8 cellular contexts compared by ENCODE assay signal in the genomic region with DNA sequence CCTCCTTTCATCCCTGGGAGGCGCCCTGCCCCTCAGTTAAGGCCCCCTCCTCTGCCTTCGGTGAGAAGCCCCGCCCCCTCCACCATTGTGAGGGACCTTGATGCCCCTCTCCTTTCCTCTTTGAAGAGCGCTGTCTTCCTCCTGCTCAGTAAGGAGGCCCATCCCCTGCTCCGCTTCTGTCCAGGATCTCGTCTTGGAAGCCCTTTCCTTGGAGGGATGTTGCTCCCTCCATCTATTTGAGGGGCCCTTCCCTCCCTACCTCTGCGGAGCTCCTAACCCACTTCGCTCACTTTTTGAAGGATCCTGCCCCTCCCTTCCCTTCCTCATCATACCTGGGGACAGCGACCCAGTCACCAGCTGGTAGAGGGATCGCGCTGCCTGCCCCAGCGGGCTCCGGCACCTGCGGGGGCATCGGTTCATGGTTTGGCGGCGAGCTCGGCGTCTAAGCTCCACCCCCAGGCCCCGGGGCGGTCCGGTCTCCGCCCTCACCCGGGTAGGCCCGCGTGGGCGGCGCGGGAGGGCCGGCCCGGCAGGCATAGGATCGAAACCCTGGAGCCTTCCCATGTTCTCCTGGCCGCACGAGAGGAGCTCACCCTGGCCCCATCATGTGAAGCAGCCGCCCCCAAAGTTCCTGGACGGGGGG. TPM values are rescaled to one million over a fixed set of nuclear protein-coding genes. Genes with fewer than 3 reads are reported as not detected.
A peak's percentile ranks its signal among the peaks of the same experiment; 100 is the strongest.
DNase-seq lines count a peak whose midpoint lies in the region; ATAC-seq lines count a peak whose summit lies in the region.

No MANE protein-coding gene starts in this region.

- peak overlapping the region; percentile 50 for H3K9ac ChIP-seq in mesenchymal stem cell (ENCODE audit: low read length)

- peak; percentile 24 for ATAC-seq in stimulated activated naive CD8-positive, alpha-beta T cell treated with anti-CD3 and anti-CD28 coated beads, Interleukin-15, Interleukin-2, amounts not matched to agents 100 U/mL and 50 U/mL, for 24 hours
- no peak for ATAC-seq in HG02852 (IDR thresholded peaks at IDR 0.05; ENCODE audit: unreplicated experiment)

- peaks cover 0 to 6% of the 10 kb centered on the region in 2 experiments for H3K36me3 ChIP-seq in mesenchymal stem cell (ENCODE audit: control insufficient read depth in 1 of 2, insufficient read depth in 2 of 2, low read depth in 1 of 2, low read length in 2 of 2)

- H3K4me2 ChIP-seq in mesenchymal stem cell (ENCODE audit: low read length, poor library complexity, severe bottlenecking) = peak overlapping the region; percentile 91

- H3K14ac ChIP-seq in mesenchymal stem cell (ENCODE audit: low read length in 2 of 2) = no peak overlapping the region

- H3K27ac ChIP-seq in mesenchymal stem cell (ENCODE audit: low read length, poor library complexity, severe bottlenecking) = no peak overlapping the region

- H3K79me1 ChIP-seq in mesenchymal stem cell (replicated peaks; ENCODE audit: low read length, poor library complexity, severe bottlenecking) = peaks cover 14% of the 10 kb centered on the region

- peak; percentile 79 for DNase-seq in CD1c-positive myeloid dendritic cell (ENCODE audit: extremely low spot score)
- peak in 60 of 76 experiments; percentile 6 to 77 (median 55) for DNase-seq in HUDEP-2 (lab: John Stamatoyannopoulos, UW; ENCODE audit: unreplicated experiment in 76 of 76)
- DNase-seq in activated CD4-positive, alpha-beta T cell treated with anti-CD3 and anti-CD28 coated beads, Interleukin-2, amount 50 U/mL, for 48 hours = peak; percentile 67 to 69
- DNase-seq in effector CD8-positive, alpha-beta T cell (lab: John Stamatoyannopoulos, UW) = peak; percentile 45
- DNase-seq in mesenchymal stem cell = peak; percentile 32
- DNase-seq in stimulated activated naive CD8-positive, alpha-beta T cell treated with anti-CD3 and anti-CD28 coated beads, Interleukin-15, Interleukin-2, amounts not matched to agents 100 U/mL and 50 U/mL, for 24 hours = peak; percentile 74
- no peak for DNase-seq in putamen (ENCODE audit: low spot score)

- H3K4me1 ChIP-seq in mesenchymal stem cell (ENCODE audit: control insufficient read depth, insufficient read depth, low read depth, low read length) = peaks cover 27% of the 10 kb centered on the region

- no peak overlapping the region for H2BK5ac ChIP-seq in mesenchymal stem cell (ENCODE audit: low read depth, low read length, poor library complexity, severe bottlenecking)

- no peak overlapping the region for H2AFZ ChIP-seq in mesenchymal stem cell (ENCODE audit: low read depth, low read length)

- no peaks in the 10 kb centered on the region for H3K9me3 ChIP-seq in mesenchymal stem cell (ENCODE audit: control insufficient read depth, low read length)

- no peak overlapping the region for H4K91ac ChIP-seq in mesenchymal stem cell (ENCODE audit: low read length)

- H2BK12ac ChIP-seq in mesenchymal stem cell (ENCODE audit: low read length in 2 of 2) = no peak overlapping the region

- H4K8ac ChIP-seq in mesenchymal stem cell (ENCODE audit: low read length) = no peak overlapping the region

- H3K4ac ChIP-seq in mesenchymal stem cell (ENCODE audit: low read depth in 1 of 2, low read length in 2 of 2) = no peak overlapping the region

- H2BK120ac ChIP-seq in mesenchymal stem cell (ENCODE audit: low read depth, low read length) = no peak overlapping the region

- peak overlapping the region in 1 of 2 experiments; percentile 53 for H3K23ac ChIP-seq in mesenchymal stem cell (ENCODE audit: low read length in 2 of 2)

- H3K4me3 ChIP-seq in mesenchymal stem cell (ENCODE audit: insufficient read depth in 1 of 2, low read depth in 1 of 2, low read length in 2 of 2) = peak overlapping the region; percentile 7 to 75

- H2AK5ac ChIP-seq in mesenchymal stem cell (ENCODE audit: low read length, severe bottlenecking) = no peak overlapping the region

- no peak overlapping the region for H3K18ac ChIP-seq in mesenchymal stem cell (ENCODE audit: low read depth in 1 of 2, low read length in 2 of 2)

- H2BK15ac ChIP-seq in mesenchymal stem cell (ENCODE audit: low read depth, poor library complexity, severe bottlenecking) = no peak overlapping the region

- peaks cover 5 to 23% of the 10 kb centered on the region in 2 experiments for H3K27me3 ChIP-seq in mesenchymal stem cell (ENCODE audit: control insufficient read depth in 1 of 2, insufficient read depth in 1 of 2, low read length in 2 of 2)

- 9% methylated on average over 34 of the region's 36 CpGs for WGBS in mesenchymal stem cell

RNA-seq across cellular contexts. Expression of gene KCNIP2, which starts 4.1 kb away (rescaled TPM):
- polyA plus RNA-seq in mesenchymal stem cell (2013, experiment 1 of 2) = 0.25 TPM
- 0.23 TPM for polyA plus RNA-seq in mesenchymal stem cell (2013, experiment 2 of 2)

RNA-seq across cellular contexts. Expression of gene OGA, which starts 21.3 kb away (rescaled TPM):
- 40.9 TPM for polyA plus RNA-seq in mesenchymal stem cell (2013, experiment 1 of 2)
- 39.4 TPM for polyA plus RNA-seq in mesenchymal stem cell (2013, experiment 2 of 2)

RNA-seq across cellular contexts. Expression of gene NPM3, which starts 56.3 kb away (rescaled TPM):
- polyA plus RNA-seq in mesenchymal stem cell (2013, experiment 1 of 2) = 35.4 TPM
- polyA plus RNA-seq in mesenchymal stem cell (2013, experiment 2 of 2) = 33.5 TPM
